In the genomic region with DNA sequence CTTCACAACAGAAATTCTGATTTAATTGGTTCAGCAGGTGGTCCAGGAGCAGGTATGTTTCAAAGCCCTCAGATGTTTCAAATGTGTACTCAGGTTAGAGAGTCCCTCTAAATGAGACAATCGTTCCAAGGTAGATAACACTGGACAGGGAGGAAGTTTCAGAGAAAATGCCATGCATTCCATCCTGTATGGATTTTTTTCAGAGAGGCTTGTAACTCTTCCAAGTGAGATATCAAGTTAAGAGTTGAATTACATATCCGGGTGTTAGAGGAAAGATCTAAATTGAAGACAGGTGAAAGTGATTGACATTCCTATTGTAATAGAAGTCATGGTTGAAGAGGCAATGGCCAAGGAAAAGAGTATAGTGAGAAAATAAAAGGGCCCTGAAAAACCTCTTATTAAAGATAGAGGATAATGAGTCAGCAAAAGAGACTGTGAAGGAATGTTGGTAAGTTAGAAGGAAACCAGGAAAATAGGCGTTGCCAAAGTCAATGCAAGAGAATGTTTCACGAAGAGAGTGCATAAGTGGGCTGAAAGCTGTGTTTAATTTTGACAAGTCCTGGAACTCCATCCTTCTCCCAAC, we compare ENCODE assay signal across 11 cellular contexts.
DNase-seq lines count a peak whose midpoint lies in the region; ATAC-seq and TF ChIP-seq lines count a peak whose summit lies in the region.
"Had no signal": no experiment of that assay in that cellular context is flagged by ENCODE, and none has a peak within 500 bp of the region (broad histone marks: within the 10 kb centered on the region; RNA-seq: fewer than 3 reads in every experiment).

No MANE protein-coding gene starts in this region.

- no peak overlapping the region for H3K27ac ChIP-seq in left lung
- no peak overlapping the region for H3K27ac ChIP-seq in vagina
- H3K27ac ChIP-seq: stomach had no signal

- TF ChIP-seq POLR2A in vagina (IDR thresholded peaks at IDR 0.05): no peak

- no peak overlapping the region for H3K4me3 ChIP-seq in cardiac fibroblast (replicated peaks in 1 of 2; ENCODE audit: low read depth in 2 of 2, low read length in 2 of 2)
- no peak overlapping the region for H3K4me3 ChIP-seq in left lung
- H3K4me3 ChIP-seq in vagina: no peak overlapping the region
- H3K4me3 ChIP-seq: stomach had no signal

- ATAC-seq in left lung: peak; percentile 80

- TF ChIP-seq CTCF in cardiac fibroblast (IDR thresholded peaks at IDR 0.05; ENCODE audit: low read depth, low read length): no peak
- TF ChIP-seq CTCF in left lung (IDR thresholded peaks at IDR 0.05): no peak
- TF ChIP-seq CTCF in vagina (IDR thresholded peaks at IDR 0.05): no peak

- no peaks in the 10 kb centered on the region for H3K36me3 ChIP-seq in left lung
- no peaks in the 10 kb centered on the region for H3K36me3 ChIP-seq in vagina
- H3K36me3 ChIP-seq: BE2C, stomach had no signal

- H3K4me1 ChIP-seq in left lung (no peaks in the 10 kb centered on the region), vagina (no peaks in the 10 kb centered on the region)
- H3K4me1 ChIP-seq: BE2C had no signal

- intact Hi-C loops in left lung (cut with DNase I): no loop called here
- intact Hi-C loops in vagina (cut with DNase I): no loop called here

- peak; percentile 38 for DNase-seq in AG08395 (ENCODE audit: low spot score)
- DNase-seq in HT-29 (ENCODE audit: low spot score): peak; percentile 53
- peak; percentile 59 to 68 for DNase-seq in cardiac fibroblast (ENCODE audit: low read depth in 2 of 2)
- no peak for DNase-seq in left lung
- DNase-seq in inferior parietal cortex (ENCODE audit: extremely low spot score): no peak
- no peak for DNase-seq in stimulated activated CD4-positive, alpha-beta T cell treated with anti-CD3 and anti-CD28 coated beads, Interleukin-4, amount 100 ng/mL, for 1 hour
- no peak for DNase-seq in vagina (ENCODE audit: extremely low spot score in 2 of 2)
- no peak for DNase-seq in stimulated activated naive CD4-positive, alpha-beta T cell (lab: John Stamatoyannopoulos, UW)
- DNase-seq: BE2C, NCI-H69, stomach had no signal

- H3K9me3 ChIP-seq in left lung (no peaks in the 10 kb centered on the region), vagina (no peaks in the 10 kb centered on the region)
- H3K9me3 ChIP-seq: BE2C, stomach had no signal

- H3K27me3 ChIP-seq in left lung (no peaks in the 10 kb centered on the region), vagina (no peaks in the 10 kb centered on the region)
- H3K27me3 ChIP-seq: BE2C, stomach had no signal

Comparison
In these comparisons a context has a peak if more than half of its experiments do, and no peak if none do; other contexts are left out.
1. DNase-seq: peak in AG08395 (single experiment), HT-29 (single experiment) and cardiac fibroblast (2 of 2); none in left lung (0 of 2), inferior parietal cortex (single experiment), stimulated activated CD4-positive, alpha-beta T cell treated with anti-CD3 and anti-CD28 coated beads, Interleukin-4, amount 100 ng/mL, for 1 hour (single experiment), vagina (0 of 2) and stimulated activated naive CD4-positive, alpha-beta T cell (0 of 6).